21 cellular contexts compared by ENCODE assay signal in the genomic region with DNA sequence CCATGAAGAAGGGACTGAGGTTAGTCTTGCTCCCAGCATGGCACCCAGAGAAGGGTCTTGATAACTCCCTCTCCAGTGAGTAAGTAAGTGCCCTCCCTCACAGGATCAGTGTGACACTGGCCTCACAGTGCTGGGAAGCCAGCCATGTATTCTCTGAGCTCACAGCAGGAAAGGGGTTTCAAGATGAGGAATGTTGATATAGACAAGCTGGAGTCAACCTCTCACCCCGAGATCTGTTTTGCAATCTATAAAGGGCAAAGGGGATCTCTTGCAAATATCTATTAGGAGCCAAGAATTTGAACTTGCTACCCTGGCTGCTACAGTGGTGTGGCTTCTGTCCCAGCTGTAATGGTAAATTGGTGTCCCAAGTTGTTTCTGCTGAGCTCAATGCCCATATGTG.
DNase-seq lines count a peak whose midpoint lies in the region; ATAC-seq, FAIRE-seq and TF ChIP-seq lines count a peak whose summit lies in the region.
"Had no signal": no experiment of that assay in that cellular context is flagged by ENCODE, and none has a peak within 500 bp of the region (broad histone marks: within the 10 kb centered on the region; RNA-seq: fewer than 3 reads in every experiment).

No MANE protein-coding gene starts in this region.

- WGBS in A549 (ENCODE audit: missing lambda C conversion rate): 9% methylated on average over 1 of the region's 1 CpG
- 17% methylated on average over 1 of the region's 1 CpG for WGBS in right lobe of liver (ENCODE audit: insufficient coverage, low coverage, low lambda C conversion rate, missing lambda C conversion rate)

- CTCF ChIA-PET in A549 (lab: Yijun Ruan, JAX): interaction anchor here (1.0 to 4.4 kb wide), 10 partner anchors 9 to 590 kb away, joined by 3 to 14 read pairs (median 4); partner anchors contain the start of gene ADAM12

- H3K27ac ChIP-seq in A549 (peak overlapping the region; percentile 88 to 91), right lobe of liver (no peak overlapping the region), Karpas-422 (ENCODE audit: low read length) (no peak overlapping the region)
- H3K27ac ChIP-seq: gastroesophageal sphincter, neural progenitor cell, transverse colon had no signal

- no peak overlapping the region for H3K9ac ChIP-seq in Karpas-422 (ENCODE audit: low read length)
- H3K9ac ChIP-seq: neural progenitor cell had no signal

- ATAC-seq in A549 (peak in 1 of 2 experiments; percentile 35; a peak in 3 of 6 replicates), right lobe of liver (peak; percentile 43 to 89 (median 67)), HG03097 (IDR thresholded peaks at IDR 0.05; ENCODE audit: low FRiP score, unreplicated experiment) (no peak)
- ATAC-seq: gastroesophageal sphincter; stimulated activated memory B cell treated with anti-CD40 and anti-IgM and Interleukin-4, amounts not matched to agents 10 μg/mL and 1 μg/mL and 100 μg/mL, for 72 hours had no signal

- H3K9me2 ChIP-seq in Karpas-422 (replicated peaks; ENCODE audit: insufficient read depth, low read length): no peaks in the 10 kb centered on the region

- H3K36me3 Mint-ChIP-seq in HFFc6 (ENCODE audit: low read depth): no peaks in the 10 kb centered on the region
- H3K36me3 Mint-ChIP-seq in progenitor cell of endocrine pancreas (ENCODE audit: insufficient read depth): no peaks in the 10 kb centered on the region
- H3K36me3 Mint-ChIP-seq: activated naive CD8-positive, alpha-beta T cell treated with anti-CD3 and anti-CD28 coated beads for 36 hours; neural progenitor cell; stimulated activated memory B cell treated with anti-CD40 and anti-IgM and Interleukin-4, amounts not matched to agents 10 μg/mL and 1 μg/mL and 100 μg/mL, for 72 hours had no signal

- H3K9me3 ChIP-seq in A549 (no peaks in the 10 kb centered on the region), right lobe of liver (no peaks in the 10 kb centered on the region), Karpas-422 (ENCODE audit: low read length) (no peaks in the 10 kb centered on the region)
- H3K9me3 ChIP-seq: gastroesophageal sphincter, transverse colon had no signal

- peak overlapping the region; percentile 60 for H3K4me2 ChIP-seq in A549
- H3K4me2 ChIP-seq in Karpas-422 (ENCODE audit: low read depth, low read length, poor library complexity, severe bottlenecking): no peak overlapping the region
- H3K4me2 ChIP-seq: neural progenitor cell, smooth muscle cell had no signal

- no peaks in the 10 kb centered on the region for H3K27me3 ChIP-seq in right lobe of liver
- no peaks in the 10 kb centered on the region for H3K27me3 ChIP-seq in Karpas-422 (ENCODE audit: low read length)
- H3K27me3 ChIP-seq: neural progenitor cell, transverse colon had no signal

- H3K36me3 ChIP-seq in right lobe of liver: no peaks in the 10 kb centered on the region
- no peaks in the 10 kb centered on the region for H3K36me3 ChIP-seq in Karpas-422 (ENCODE audit: insufficient read depth, low read length)
- H3K36me3 ChIP-seq: gastroesophageal sphincter, neural progenitor cell, transverse colon had no signal

- intact Hi-C loops in right lobe of liver (cut with DNase I): no loop called here

- no peaks in the 10 kb centered on the region for H3K79me2 ChIP-seq in Karpas-422 (ENCODE audit: low read length)

- TF ChIP-seq CTCF in A549 (IDR thresholded peaks at IDR 0.05): no peak
- TF ChIP-seq CTCF in HFFc6 (IDR thresholded peaks at IDR 0.05): no peak
- no peak for TF ChIP-seq CTCF in right lobe of liver (IDR thresholded peaks at IDR 0.05)
- TF ChIP-seq CTCF in progenitor cell of endocrine pancreas (IDR thresholded peaks at IDR 0.05; ENCODE audit: unreplicated experiment): no peak

- peaks cover 12% of the 10 kb centered on the region for H3K27me3 Mint-ChIP-seq in HFFc6 (ENCODE audit: insufficient read depth)
- peaks cover 34% of the 10 kb centered on the region for H3K27me3 Mint-ChIP-seq in progenitor cell of endocrine pancreas
- H3K27me3 Mint-ChIP-seq: activated naive CD8-positive, alpha-beta T cell treated with anti-CD3 and anti-CD28 coated beads for 36 hours had no signal

- peaks cover 30% of the 10 kb centered on the region for H3K4me1 Mint-ChIP-seq in HFFc6 (ENCODE audit: low read depth)
- H3K4me1 Mint-ChIP-seq in progenitor cell of endocrine pancreas (ENCODE audit: low read depth): no peaks in the 10 kb centered on the region
- H3K4me1 Mint-ChIP-seq: activated naive CD8-positive, alpha-beta T cell treated with anti-CD3 and anti-CD28 coated beads for 36 hours; stimulated activated memory B cell treated with anti-CD40 and anti-IgM and Interleukin-4, amounts not matched to agents 10 μg/mL and 1 μg/mL and 100 μg/mL, for 72 hours had no signal

- peak; percentile 59 to 74; a peak in 3 of 5 replicates for TF ChIP-seq EP300 in A549 (IDR thresholded peaks at IDR 0.05)

- POLR2A ChIA-PET in A549 (lab: Yijun Ruan, JAX): no interaction called here

- DNase-seq in A549 (ENCODE audit: low read depth in 1 of 2, low spot score in 1 of 2): peak in 1 of 2 experiments; percentile 52
- no peak for DNase-seq in HFFc6
- DNase-seq in brain pericyte (ENCODE audit: low read depth, low spot score): peak; percentile 77
- DNase-seq in right lobe of liver: peak in 1 of 3 donors; percentile 64
- no peak for DNase-seq in GM19239 (ENCODE audit: insufficient read length, low spot score)
- no peak for DNase-seq in Karpas-422
- DNase-seq in progenitor cell of endocrine pancreas (ENCODE audit: low spot score, unreplicated experiment): no peak
- DNase-seq: activated CD4-positive, alpha-beta T cell treated with anti-CD3 and anti-CD28 coated beads, Interleukin-2, amount 50 U/mL, for 1 hour; activated naive CD8-positive, alpha-beta T cell treated with anti-CD3 and anti-CD28 coated beads for 36 hours; activated T-cell treated with anti-CD3 and anti-CD28 coated beads for 4 hours; central memory CD4-positive, alpha-beta T cell; COR-L47; effector CD8-positive, alpha-beta T cell; GF-D8; NCI-H1694 treated with DMSO at 0.1 percent for 48 hours; transverse colon had no signal

- FAIRE-seq in A549 (lab: Jason Lieb, UNC): no peak
- no peak for FAIRE-seq in GM19239 (lab: Jason Lieb, UNC)

- H3K4me3 Mint-ChIP-seq in HFFc6 (no peak overlapping the region), progenitor cell of endocrine pancreas (ENCODE audit: low read depth) (no peak overlapping the region)
- H3K4me3 Mint-ChIP-seq: activated naive CD8-positive, alpha-beta T cell treated with anti-CD3 and anti-CD28 coated beads for 36 hours; neural progenitor cell; stimulated activated memory B cell treated with anti-CD40 and anti-IgM and Interleukin-4, amounts not matched to agents 10 μg/mL and 1 μg/mL and 100 μg/mL, for 72 hours had no signal

- H3K4me3 ChIP-seq in A549 (no peak overlapping the region), right lobe of liver (no peak overlapping the region), Karpas-422 (ENCODE audit: low read length) (no peak overlapping the region)
- H3K4me3 ChIP-seq: gastroesophageal sphincter, neural progenitor cell, smooth muscle cell, transverse colon had no signal

- no peaks in the 10 kb centered on the region for H4K20me1 ChIP-seq in Karpas-422 (ENCODE audit: insufficient read depth, low read depth, low read length)

- no peaks in the 10 kb centered on the region; the same call in 1 of the 2 replicates for H3K9me3 Mint-ChIP-seq in HFFc6
- H3K9me3 Mint-ChIP-seq in progenitor cell of endocrine pancreas (ENCODE audit: low read depth): no peaks in the 10 kb centered on the region
- H3K9me3 Mint-ChIP-seq: activated naive CD8-positive, alpha-beta T cell treated with anti-CD3 and anti-CD28 coated beads for 36 hours; neural progenitor cell; stimulated activated memory B cell treated with anti-CD40 and anti-IgM and Interleukin-4, amounts not matched to agents 10 μg/mL and 1 μg/mL and 100 μg/mL, for 72 hours had no signal

- H3K27ac Mint-ChIP-seq in HFFc6: peak overlapping the region; percentile 45; the same call in 1 of the 2 replicates
- no peak overlapping the region for H3K27ac Mint-ChIP-seq in progenitor cell of endocrine pancreas
- H3K27ac Mint-ChIP-seq: activated naive CD8-positive, alpha-beta T cell treated with anti-CD3 and anti-CD28 coated beads for 36 hours; stimulated activated memory B cell treated with anti-CD40 and anti-IgM and Interleukin-4, amounts not matched to agents 10 μg/mL and 1 μg/mL and 100 μg/mL, for 72 hours had no signal

- H3K4me1 ChIP-seq in A549 (peaks cover 36% of the 10 kb centered on the region), right lobe of liver (peaks cover 0 to 18% (median 0%) of the 10 kb centered on the region in 4 donors), Karpas-422 (ENCODE audit: low read length) (no peaks in the 10 kb centered on the region)
- H3K4me1 ChIP-seq: gastroesophageal sphincter, neural progenitor cell, transverse colon had no signal

- TF ChIP-seq POLR2A in A549 (IDR thresholded peaks at IDR 0.05; ENCODE audit: low read length) (no peak), right lobe of liver (IDR thresholded peaks at IDR 0.05) (no peak)

- H2AFZ ChIP-seq in Karpas-422 (ENCODE audit: low read length): no peak overlapping the region
- H2AFZ ChIP-seq: neural progenitor cell had no signal

- TF ChIP-seq RAD21 in A549 (conservative IDR thresholded peaks at IDR 0.05 in 1 of 2, IDR thresholded peaks at IDR 0.05 in 1 of 2): no peak

TF ChIP-seq in A549, 52 proteins besides CTCF, POLR2A, EP300 and RAD21 (continues in another document):
- TF ChIP-seq, protein P1, sequence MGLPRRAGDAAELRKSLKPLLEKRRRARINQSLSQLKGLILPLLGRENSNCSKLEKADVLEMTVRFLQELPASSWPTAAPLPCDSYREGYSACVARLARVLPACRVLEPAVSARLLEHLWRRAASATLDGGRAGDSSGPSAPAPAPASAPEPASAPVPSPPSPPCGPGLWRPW (IDR thresholded peaks at IDR 0.05): peak; percentile 44; the same call in 1 of the 2 replicates
- TF ChIP-seq HOXB13 (CRISPR knock-in tag; IDR thresholded peaks at IDR 0.05; ENCODE audit: low read depth) (no peak), JUN (IDR thresholded peaks at IDR 0.05) (peak in 1 of 2 experiments; percentile 36; a peak in 1 of 5 replicates), GATA3 (IDR thresholded peaks at IDR 0.05; ENCODE audit: borderline replicate concordance) (peak; percentile 83), CHD2 (IDR thresholded peaks at IDR 0.05; ENCODE audit: low read length, partially characterized antibody) (no peak), FOSL2 (IDR thresholded peaks at IDR 0.05) (no peak), FOSL2 (CRISPR knock-in tag; IDR thresholded peaks at IDR 0.05) (no peak), USF2 (IDR thresholded peaks at IDR 0.05) (no peak), CEBPB (IDR thresholded peaks at IDR 0.05) (peak; percentile 72 to 91), JUNB (IDR thresholded peaks at IDR 0.05) (peak; percentile 31; the same call in 1 of the 2 replicates), RARB (CRISPR knock-in tag; IDR thresholded peaks at IDR 0.05) (0 out of 2 replicates have a peak, but pooled peaks have one; percentile 62)

Comparison
In these comparisons a context has a peak if more than half of its experiments do, and no peak if none do; other contexts are left out.
1. H3K27ac ChIP-seq: peak in A549 (2 of 2); none in right lobe of liver (0 of 3) and Karpas-422 (single experiment).